11 cellular contexts compared by ENCODE assay signal in genomic region chr5:176784218-176785165, GRCh38. TPM values are rescaled to one million over a fixed set of nuclear protein-coding genes. Genes with fewer than 3 reads are reported as not detected.
A peak's percentile ranks its signal among the peaks of the same experiment; 100 is the strongest.
DNase-seq lines count a peak whose midpoint lies in the region; ATAC-seq, FAIRE-seq and TF ChIP-seq lines count a peak whose summit lies in the region.
"Had no signal": no experiment of that assay in that cellular context is flagged by ENCODE, and none has a peak within 500 bp of the region (broad histone marks: within the 10 kb centered on the region; RNA-seq: fewer than 3 reads in every experiment).

No MANE protein-coding gene starts in this region.

- FAIRE-seq in RCC 7860 (lab: Jason Lieb, UNC) = peak; percentile 37

- no peaks in the 10 kb centered on the region for H3K36me3 Mint-ChIP-seq in H9 (ENCODE audit: insufficient read depth in 1 of 3, low read depth in 3 of 3)
- H3K36me3 Mint-ChIP-seq: naive thymus-derived CD4-positive, alpha-beta T cell had no signal

- no peak overlapping the region for H3K23ac ChIP-seq in H9 (ENCODE audit: insufficient read length, low read depth, low read length)

- H3K4me3 ChIP-seq in fibroblast of pulmonary artery (replicated peaks; ENCODE audit: low read depth, low read length) (no peak overlapping the region), retinal pigment epithelial cell (ENCODE audit: low read length) (no peak overlapping the region)

- H3K27me3 ChIP-seq in H9 (ENCODE audit: insufficient read depth, low read length) = no peaks in the 10 kb centered on the region; the same call in 1 of the 2 replicates

- H3K4me3 Mint-ChIP-seq in H9 = peak overlapping the region in 1 of 2 experiments; percentile 49; a peak in 2 of 5 replicates
- H3K4me3 Mint-ChIP-seq: naive thymus-derived CD4-positive, alpha-beta T cell had no signal

- no peaks in the 10 kb centered on the region for H3K9me3 Mint-ChIP-seq in H9
- H3K9me3 Mint-ChIP-seq: naive thymus-derived CD4-positive, alpha-beta T cell had no signal

- peak overlapping the region in 2 of 3 experiments; percentile 5 to 86; a peak in 2 of 7 replicates for H3K27ac Mint-ChIP-seq in H9
- H3K27ac Mint-ChIP-seq: naive thymus-derived CD4-positive, alpha-beta T cell had no signal

- H2AK5ac ChIP-seq in H9 (ENCODE audit: insufficient read length, low read length) = no peak overlapping the region

- H3K4me1 ChIP-seq in H9 (ENCODE audit: insufficient read depth, low read length) = peaks cover 8% of the 10 kb centered on the region; the same call in 1 of the 2 replicates

- no peaks in the 10 kb centered on the region for H3K79me1 ChIP-seq in H9 (ENCODE audit: insufficient read depth, low read depth, low read length, poor library complexity, severe bottlenecking)

- H4K8ac ChIP-seq in H9 (replicated peaks; ENCODE audit: insufficient read length, low read depth, low read length) = no peak overlapping the region

- no peak overlapping the region for H3K4ac ChIP-seq in H9 (ENCODE audit: low read depth, low read length)

- no CpG with 5 or more reads among the region's 15 CpGs for WGBS in H9 (ENCODE audit: extremely low coverage, insufficient read length, low lambda C conversion rate)

- H3K18ac ChIP-seq in H9 (ENCODE audit: insufficient read length, low read depth, low read length) = no peak overlapping the region

- H2BK12ac ChIP-seq in H9 (ENCODE audit: insufficient read length, low read depth, low read length) = no peak overlapping the region

- no peaks in the 10 kb centered on the region for H3K9me3 ChIP-seq in H9 (ENCODE audit: control insufficient read depth, low read depth, low read length)

- H4K91ac ChIP-seq in H9 (ENCODE audit: insufficient read length, low read depth, low read length) = no peak overlapping the region

- H3K4me2 ChIP-seq in H9 (ENCODE audit: insufficient read depth, insufficient read length, low read length) = no peak overlapping the region

- peaks cover 37 to 40% of the 10 kb centered on the region in 2 experiments for H3K4me1 Mint-ChIP-seq in H9

- no peak overlapping the region for H2BK20ac ChIP-seq in H9 (ENCODE audit: low read depth, low read length, poor library complexity, severe bottlenecking)

- H2BK15ac ChIP-seq in H9 (ENCODE audit: low read depth, low read length) = no peak overlapping the region

- peaks cover 28% of the 10 kb centered on the region for H3K27me3 Mint-ChIP-seq in H9 (ENCODE audit: low read depth)

- H3T11ph ChIP-seq in H9 (ENCODE audit: low read length) = no peak overlapping the region

- no peak overlapping the region for H3K27ac ChIP-seq in H9 (ENCODE audit: insufficient read length, low read depth, low read length)

- no peak overlapping the region for H3K56ac ChIP-seq in H9 (ENCODE audit: insufficient read length, low read depth, low read length)

- no peak overlapping the region for H2AFZ ChIP-seq in H9 (ENCODE audit: low read length)

- no peaks in the 10 kb centered on the region for H3K79me2 ChIP-seq in H9 (ENCODE audit: insufficient read depth, low read length)

- H2BK120ac ChIP-seq in H9 (ENCODE audit: low read depth, low read length, poor library complexity, severe bottlenecking) = no peak overlapping the region

- ATAC-seq in HG02884 (IDR thresholded peaks at IDR 0.05; ENCODE audit: unreplicated experiment) (no peak), GM21390 (IDR thresholded peaks at IDR 0.05; ENCODE audit: unreplicated experiment) (no peak)
- ATAC-seq: naive thymus-derived CD4-positive, alpha-beta T cell; Right ventricle myocardium inferior had no signal

- no peaks in the 10 kb centered on the region for H3K23me2 ChIP-seq in H9 (ENCODE audit: insufficient read length, low read depth, low read length, poor library complexity, severe bottlenecking)

- no peak for TF ChIP-seq CTCF in H9 (conservative IDR thresholded peaks at IDR 0.05)
- no peak for TF ChIP-seq CTCF in fibroblast of pulmonary artery (IDR thresholded peaks at IDR 0.05; ENCODE audit: low read length, missing control alignments)
- no peak for TF ChIP-seq CTCF in retinal pigment epithelial cell (conservative IDR thresholded peaks at IDR 0.05; ENCODE audit: low read depth, low read length)

- no peaks in the 10 kb centered on the region for H4K20me1 ChIP-seq in H9 (ENCODE audit: control insufficient read depth, insufficient read depth, insufficient read length)

- H2BK5ac ChIP-seq in H9 (ENCODE audit: insufficient read length, low read length) = no peak overlapping the region

- peak overlapping the region; percentile 42; the same call in 1 of the 2 replicates for H3K14ac ChIP-seq in H9 (ENCODE audit: insufficient read depth, low read length)

- H3K9ac ChIP-seq in H9 (ENCODE audit: extremely low read depth, insufficient read length, low read length) = no peak overlapping the region

- no peak overlapping the region for H4K5ac ChIP-seq in H9 (ENCODE audit: insufficient read length, low read depth, low read length)

- peak; percentile 64 for DNase-seq in H9
- peak; percentile 79 for DNase-seq in RCC 7860 (ENCODE audit: low spot score)
- DNase-seq in fibroblast of pulmonary artery (ENCODE audit: low read depth) = peak; percentile 82
- peak; percentile 39 for DNase-seq in retinal pigment epithelial cell (ENCODE audit: low read depth)
- no peak for DNase-seq in stimulated activated CD4-positive, alpha-beta T cell treated with anti-CD3 and anti-CD28 coated beads, Interleukin-4, amount 100 ng/mL, for 24 hours
- DNase-seq in NCI-H2081 treated with DMSO at 0.1 percent for 48 hours (lab: John Stamatoyannopoulos, UW) = no peak
- DNase-seq: activated T-cell treated with anti-CD3 and anti-CD28 coated beads for 4 hours; naive thymus-derived CD4-positive, alpha-beta T cell had no signal

RNA-seq across cellular contexts. Expression of gene UNC5A, which starts 25.9 kb away (rescaled TPM):
- 4.4 and 5.3 TPM in 2 replicates for total RNA-seq in H9 (2021)
- total RNA-seq: naive thymus-derived CD4-positive, alpha-beta T cell had no signal

Comparison
In these comparisons a context has a peak if more than half of its experiments do, and no peak if none do; other contexts are left out.
1. DNase-seq: peak in H9 (single experiment), RCC 7860 (single experiment), fibroblast of pulmonary artery (single experiment) and retinal pigment epithelial cell (single experiment); none in stimulated activated CD4-positive, alpha-beta T cell treated with anti-CD3 and anti-CD28 coated beads, Interleukin-4, amount 100 ng/mL, for 24 hours (single experiment) and NCI-H2081 treated with DMSO at 0.1 percent for 48 hours (single experiment).